8 cellular contexts compared by ENCODE assay signal in genomic region chr11:11842426-11843008, GRCh38. TPM values are rescaled to one million over a fixed set of nuclear protein-coding genes. Genes with fewer than 3 reads are reported as not detected.
A peak's percentile ranks its signal among the peaks of the same experiment; 100 is the strongest.
DNase-seq lines count a peak whose midpoint lies in the region; ATAC-seq and TF ChIP-seq lines count a peak whose summit lies in the region.

No MANE protein-coding gene starts in this region.

- no peak for TF ChIP-seq CTCF in DND-41 (IDR thresholded peaks at IDR 0.05; ENCODE audit: borderline replicate concordance, extremely low read depth, low read length, poor library complexity, severe bottlenecking)
- TF ChIP-seq CTCF in gastrocnemius medialis (IDR thresholded peaks at IDR 0.05 in 4 of 5, conservative IDR thresholded peaks at IDR 0.05 in 1 of 5) = no peak

- H3K4me3 ChIP-seq in DND-41 (ENCODE audit: low read depth in 1 of 2, low read length in 2 of 2) (peak overlapping the region; percentile 76 to 82), HUES6 (ENCODE audit: low read depth, low read length) (peak overlapping the region; percentile 91), right cardiac atrium (ENCODE audit: low read length) (peak overlapping the region; percentile 77), gastrocnemius medialis (peak overlapping the region; percentile 93 to 99 (median 96))

- no peaks in the 10 kb centered on the region for H3K36me3 ChIP-seq in DND-41 (ENCODE audit: insufficient read depth, low read length)
- no peaks in the 10 kb centered on the region for H3K36me3 ChIP-seq in HUES6 (ENCODE audit: control insufficient read depth, insufficient read depth, low read length)
- no peaks in the 10 kb centered on the region for H3K36me3 ChIP-seq in gastrocnemius medialis

- ATAC-seq in DND-41 (ENCODE audit: insufficient read depth, low read depth) (peak; percentile 82), GM21515 (IDR thresholded peaks at IDR 0.05; ENCODE audit: unreplicated experiment) (peak; percentile 45), right cardiac atrium (peak; percentile 73 to 79), gastrocnemius medialis (peak; percentile 81 to 86)

- DNase-seq in DND-41 (peak; percentile 75), right cardiac atrium (peak in 1 of 3 donors; percentile 70), gastrocnemius medialis (peak; percentile 70 to 75), OCI-M2 (lab: John Stamatoyannopoulos, UW; ENCODE audit: unreplicated experiment) (no peak)

- peak overlapping the region; percentile 78 for H3K27ac ChIP-seq in DND-41 (ENCODE audit: low read length)
- H3K27ac ChIP-seq in HUES6 (ENCODE audit: low read depth, low read length) = peak overlapping the region; percentile 89; the same call in 1 of the 2 replicates
- H3K27ac ChIP-seq in adipose tissue (ENCODE audit: low read depth, low read length) = peak overlapping the region; percentile 91
- H3K27ac ChIP-seq in right cardiac atrium (ENCODE audit: low read length) = peak overlapping the region; percentile 97
- peak overlapping the region; percentile 99 to 100 (median 99) for H3K27ac ChIP-seq in gastrocnemius medialis

- H3K9me3 ChIP-seq in DND-41 (ENCODE audit: insufficient read depth, low read length, severe bottlenecking) (no peaks in the 10 kb centered on the region), HUES6 (ENCODE audit: control insufficient read depth, insufficient read depth, low read depth, low read length) (no peaks in the 10 kb centered on the region), right cardiac atrium (ENCODE audit: control insufficient read depth, low read length) (no peaks in the 10 kb centered on the region), gastrocnemius medialis (no peaks in the 10 kb centered on the region)

- peaks cover 35% of the 10 kb centered on the region; the same call in 1 of the 2 replicates for H4K20me1 ChIP-seq in DND-41 (ENCODE audit: insufficient read depth, low read length)

- in situ Hi-C loops in gastrocnemius medialis (cut with MboI; ENCODE audit: low sequenced_read_pairs in 4 of 4) = no loop called here

- intact Hi-C loops in right cardiac atrium (cut with DNase I) = no loop called here
- intact Hi-C loops in gastrocnemius medialis (cut with DNase I; ENCODE audit: low total_unique reads) = loop anchor here (2.0 to 10.0 kb wide), 3 partner anchors 268 to 1034 kb away; partner anchors contain the start of genes EIF4G2, MICAL2 and ZBED5

- peak overlapping the region; percentile 94 for H3K9ac ChIP-seq in DND-41 (ENCODE audit: low read depth, low read length)
- H3K9ac ChIP-seq in HUES6 (ENCODE audit: low read length) = peak overlapping the region; percentile 95

- H3K27me3 ChIP-seq in DND-41 (ENCODE audit: insufficient read depth, low read length, poor library complexity) (no peaks in the 10 kb centered on the region), HUES6 (ENCODE audit: control insufficient read depth, insufficient read depth, low read length) (no peaks in the 10 kb centered on the region), right cardiac atrium (ENCODE audit: control insufficient read depth, insufficient read depth) (no peaks in the 10 kb centered on the region), gastrocnemius medialis (no peaks in the 10 kb centered on the region)

- peaks cover 57% of the 10 kb centered on the region for H3K79me2 ChIP-seq in DND-41 (ENCODE audit: insufficient read depth, low read length)

- H3K4me2 ChIP-seq in DND-41 (ENCODE audit: insufficient read depth, low read length) = peak overlapping the region; percentile 70

- TF ChIP-seq POLR2A in Raji (IDR thresholded peaks at IDR 0.05; ENCODE audit: insufficient read depth, low read depth, low read length) (0 out of 2 replicates have a peak, but pooled peaks have one; percentile 38), gastrocnemius medialis (IDR thresholded peaks at IDR 0.05) (peak; percentile 38 to 55)

- WGBS in adipose tissue, 3 donors = 0% methylated on average over 17 of the region's 17 CpGs
- WGBS in right cardiac atrium = under 1% methylated on average over 17 of the region's 17 CpGs

- H3K4me1 ChIP-seq in DND-41 (ENCODE audit: insufficient read depth, low read length) (peaks cover 37% of the 10 kb centered on the region), HUES6 (ENCODE audit: control insufficient read depth, insufficient read depth, low read length) (peaks cover 23% of the 10 kb centered on the region), right cardiac atrium (ENCODE audit: control insufficient read depth, insufficient read depth, low read length) (no peaks in the 10 kb centered on the region), gastrocnemius medialis (peaks cover 40 to 43% of the 10 kb centered on the region in 2 donors)

- peak overlapping the region; percentile 100 for H2AFZ ChIP-seq in DND-41 (ENCODE audit: low read depth, low read length)

RNA-seq across cellular contexts. Expression of gene USP47, which starts 0.7 kb away (rescaled TPM):
- polyA plus RNA-seq in adipose tissue = 10 to 100 TPM; 15.8 to 25.1 (median 18.3) TPM
- total RNA-seq in right cardiac atrium = 10 to 100 TPM; 51.7 to 57.3 (median 54.7) TPM
- polyA plus RNA-seq in right cardiac atrium = 35.3 TPM
- total RNA-seq in gastrocnemius medialis = 100 to 1,000 TPM in 2 of 4 donors, 10 to 100 TPM in 2; 84.4 to 222 (median 97.6) TPM
